ENCODE assay signal across 19 cellular contexts in the genomic region with DNA sequence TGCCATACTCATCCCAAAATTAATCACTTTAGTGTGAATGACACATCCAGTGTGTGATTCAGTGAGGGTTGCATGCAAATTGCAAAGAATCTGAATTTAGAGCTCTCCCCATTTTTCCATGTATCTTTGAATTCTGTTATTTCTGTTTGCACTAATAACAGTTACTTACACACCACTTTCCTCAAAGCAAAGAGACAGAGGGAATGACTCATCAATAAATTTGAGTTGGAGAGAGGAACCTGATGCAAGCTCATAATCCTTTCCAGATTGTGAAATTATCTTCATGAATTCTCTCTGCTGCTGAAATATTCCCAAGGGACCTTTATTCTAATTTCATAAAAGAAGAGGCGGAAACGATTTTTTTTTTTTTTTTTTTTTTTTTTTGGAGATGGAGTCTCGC.
DNase-seq lines count a peak whose midpoint lies in the region; ATAC-seq lines count a peak whose summit lies in the region.
"Had no signal": no experiment of that assay in that cellular context is flagged by ENCODE, and none has a peak within 500 bp of the region (broad histone marks: within the 10 kb centered on the region; RNA-seq: fewer than 3 reads in every experiment).

No MANE protein-coding gene starts in this region.

- DNase-seq in DMS53 (lab: John Stamatoyannopoulos, UW) = peak; percentile 42
- no peak for DNase-seq in DMS53 treated with DMSO at 0.1 percent for 48 hours (lab: John Stamatoyannopoulos, UW; ENCODE audit: unreplicated experiment)
- peak; percentile 22 for DNase-seq in M059J (ENCODE audit: low read depth)
- peak; percentile 42 for DNase-seq in RKO (ENCODE audit: low spot score)
- DNase-seq in middle frontal gyrus (ENCODE audit: extremely low spot score, low spot score) = peak; percentile 18
- no peak for DNase-seq in stimulated activated CD8-positive, alpha-beta memory T cell treated with anti-CD3 and anti-CD28 coated beads, Interleukin-4, amount 100 ng/mL, for 48 hours
- DNase-seq: activated CD4-positive, alpha-beta T cell treated with anti-CD3 and anti-CD28 coated beads, Interleukin-2, amount 10 ng/mL, durations not matched to agents 7 days and 5 days; activated gamma-delta T cell treated with Interleukin-2 at 50 U/mL for 16 hours; adrenal gland; foreskin melanocyte; GM23248; naive thymus-derived CD8-positive, alpha-beta T cell; NCI-H187; ovary; sigmoid colon; stimulated activated naive CD4-positive, alpha-beta T cell treated with Interleukin-2 at 50 U/mL for 16 hours; trophoblast cell had no signal

- ATAC-seq in HG03457 (IDR thresholded peaks at IDR 0.05; ENCODE audit: unreplicated experiment) (no peak), GM19452 (IDR thresholded peaks at IDR 0.05; ENCODE audit: unreplicated experiment) (no peak)
- ATAC-seq: naive thymus-derived CD8-positive, alpha-beta T cell had no signal

Comparison
In these comparisons a context has a peak if more than half of its experiments do, and no peak if none do; other contexts are left out.
1. DNase-seq: peak in DMS53 (single experiment), M059J (single experiment), RKO (single experiment) and middle frontal gyrus (single experiment); none in DMS53 treated with DMSO at 0.1 percent for 48 hours (single experiment) and stimulated activated CD8-positive, alpha-beta memory T cell treated with anti-CD3 and anti-CD28 coated beads, Interleukin-4, amount 100 ng/mL, for 48 hours (single experiment).